12 cellular contexts compared by ENCODE assay signal in the genomic region with DNA sequence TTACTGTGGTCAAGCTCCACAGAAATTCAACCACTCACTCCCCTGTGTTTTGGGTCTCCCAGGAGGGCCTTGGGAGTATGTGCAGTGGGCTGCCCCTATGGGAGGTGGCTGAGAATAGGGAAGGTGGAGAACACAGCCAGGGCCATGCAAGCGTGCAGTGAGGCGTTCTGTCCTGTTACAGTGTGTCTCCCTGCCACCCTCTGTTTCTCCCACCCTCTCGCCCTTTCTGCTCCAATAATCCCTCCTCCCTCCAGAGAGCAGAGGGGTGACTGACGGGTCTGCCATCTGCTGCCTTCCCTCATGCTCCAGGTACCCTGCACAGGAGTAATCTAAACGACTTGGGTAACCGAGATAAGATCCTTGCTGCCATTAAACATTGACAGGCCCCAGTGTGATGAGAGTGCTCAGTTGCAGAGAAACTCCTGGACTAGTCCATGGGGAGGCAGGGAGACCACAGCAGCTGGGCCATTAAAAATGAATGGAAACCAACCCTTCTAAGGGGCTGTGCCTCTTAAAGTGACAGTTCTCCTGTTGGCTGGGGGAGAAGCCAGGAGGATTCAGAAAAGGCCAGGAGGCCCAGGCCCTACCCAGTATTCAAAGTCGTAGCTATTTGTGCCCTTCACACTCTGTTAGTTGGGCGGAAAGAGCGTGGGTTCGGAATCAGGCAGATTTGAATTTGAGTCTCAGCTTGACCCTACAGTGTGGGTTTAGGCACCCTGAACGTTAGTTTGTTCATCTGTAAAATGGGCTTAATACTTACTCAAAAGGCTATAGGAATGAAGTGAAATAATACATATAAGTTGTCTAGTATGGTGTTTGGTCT. TPM values are rescaled to one million over a fixed set of nuclear protein-coding genes. Genes with fewer than 3 reads are reported as not detected.
DNase-seq lines count a peak whose midpoint lies in the region; ATAC-seq, FAIRE-seq and TF ChIP-seq lines count a peak whose summit lies in the region.
"Had no signal": no experiment of that assay in that cellular context is flagged by ENCODE, and none has a peak within 500 bp of the region (broad histone marks: within the 10 kb centered on the region; RNA-seq: fewer than 3 reads in every experiment).

No MANE protein-coding gene starts in this region.

- peak; percentile 24 for ATAC-seq in HG03159 (IDR thresholded peaks at IDR 0.05; ENCODE audit: unreplicated experiment)
- no peak for ATAC-seq in central memory CD8-positive, alpha-beta T cell (replicated peaks; ENCODE audit: extremely low read depth, poor library complexity, severe bottlenecking)
- ATAC-seq in pancreas, result peak; percentile 44 to 71 (median 54)
- ATAC-seq: activated T-cell treated with anti-CD3 and anti-CD28 coated beads, Interleukin-2, amount 50 U/mL, for 4 hours had no signal

- no peak for FAIRE-seq in pancreas (lab: Jason Lieb, UNC)
- FAIRE-seq: G401.6, H1, keratinocyte had no signal

- DNase-seq in DMS 273 treated with DMSO at 0.1 percent for 48 hours (lab: John Stamatoyannopoulos, UW) (peak; percentile 86), pancreas (peak in 5 of 6 donors; percentile 52 to 82 (median 65)), HEK293T (ENCODE audit: extremely low spot score) (no peak), GM10248 (ENCODE audit: extremely low spot score) (no peak), NCI-H2196 (lab: John Stamatoyannopoulos, UW; ENCODE audit: unreplicated experiment) (no peak)
- no peak for DNase-seq in central memory CD8-positive, alpha-beta T cell (ENCODE audit: low spot score in 2 of 2)
- DNase-seq in activated naive CD4-positive, alpha-beta T cell (lab: John Stamatoyannopoulos, UW), result no peak
- DNase-seq: activated T-cell treated with anti-CD3 and anti-CD28 coated beads, Interleukin-2, amount 50 U/mL, for 4 hours had no signal

- no peak overlapping the region for H3K4me3 ChIP-seq in pancreas

- WGBS in pancreas, 2 donors, result 37 to 44% methylated on average over 11 of the region's 11 CpGs

- H3K4me1 Mint-ChIP-seq in central memory CD8-positive, alpha-beta T cell, result peaks cover 36% of the 10 kb centered on the region

- TF ChIP-seq CTCF in pancreas (IDR thresholded peaks at IDR 0.05) (no peak), GM10248 (IDR thresholded peaks at IDR 0.05; ENCODE audit: control extremely low read depth, extremely low read depth, low read depth, missing control alignments) (no peak)

- peaks cover 17% of the 10 kb centered on the region for H3K36me3 Mint-ChIP-seq in central memory CD8-positive, alpha-beta T cell (ENCODE audit: insufficient read depth)

- POLR2A ChIA-PET in HEK293T (lab: Yijun Ruan, JAX), result interaction anchor here (0.9 kb wide), 1 partner anchor 44 kb away, joined by 4 read pairs; no protein-coding TSS in a partner anchor
- POLR2A ChIA-PET in GM10248 (lab: Yijun Ruan, JAX), result interaction anchor here (14.5 kb wide), 1 partner anchor 26 kb away, joined by 215 read pairs; the partner anchor contains the start of gene BTG2

- CTCF ChIA-PET in HEK293T (lab: Yijun Ruan, JAX), result interaction anchor here (0.9 kb wide), 1 partner anchor 60 kb away, joined by 3 read pairs; no protein-coding TSS in a partner anchor
- CTCF ChIA-PET in GM10248 (lab: Yijun Ruan, JAX), result interaction anchor here (0.8 to 23.0 kb wide), 10 partner anchors 6 to 205 kb away, joined by 3 to 291 read pairs (median 8); no protein-coding TSS in a partner anchor

- peak overlapping the region; percentile 10 for H3K27ac Mint-ChIP-seq in central memory CD8-positive, alpha-beta T cell (ENCODE audit: low read depth)

- intact Hi-C loops in pancreas (cut with DNase I), result no loop called here

- H3K9me3 Mint-ChIP-seq in central memory CD8-positive, alpha-beta T cell, result no peaks in the 10 kb centered on the region
- H3K9me3 Mint-ChIP-seq: activated T-cell treated with anti-CD3 and anti-CD28 coated beads, Interleukin-2, amount 50 U/mL, for 4 hours had no signal

- H3K9me3 ChIP-seq in pancreas, result no peaks in the 10 kb centered on the region

- no peaks in the 10 kb centered on the region for H3K27me3 ChIP-seq in pancreas

- peaks cover 39 to 71% (median 44%) of the 10 kb centered on the region in 3 donors for H3K4me1 ChIP-seq in pancreas

- H3K27me3 Mint-ChIP-seq in central memory CD8-positive, alpha-beta T cell, result no peaks in the 10 kb centered on the region

- peak overlapping the region; percentile 57 to 82 (median 71) for H3K27ac ChIP-seq in pancreas

- H3K36me3 ChIP-seq in pancreas, result no peaks in the 10 kb centered on the region

- no peak overlapping the region for H3K4me3 Mint-ChIP-seq in central memory CD8-positive, alpha-beta T cell
- H3K4me3 Mint-ChIP-seq: activated T-cell treated with anti-CD3 and anti-CD28 coated beads, Interleukin-2, amount 50 U/mL, for 4 hours had no signal

TF ChIP-seq in HEK293T, 16 proteins besides CTCF, POLR2A, EP300 and RAD21:
- TF ChIP-seq LEF1 (IDR thresholded peaks at IDR 0.05; ENCODE audit: borderline replicate concordance) (no peak), HDGF (IDR thresholded peaks at IDR 0.05; ENCODE audit: borderline replicate concordance) (no peak), L3MBTL2 (conservative IDR thresholded peaks at IDR 0.05) (no peak), SUZ12 (IDR thresholded peaks at IDR 0.05) (no peak)

RNA-seq across cellular contexts. Expression of gene BTG2, which starts 22.4 kb away (rescaled TPM):
- 100 to 1,000 TPM in 5 of 6 donors, 10 to 100 TPM in 1; 83.1 to 452 (median 192) TPM for total RNA-seq in pancreas
- 100 to 1,000 TPM; 143 to 197 TPM for polyA plus RNA-seq in pancreas

RNA-seq across cellular contexts. Expression of gene CHIT1, which starts 53.5 kb away (rescaled TPM):
- total RNA-seq in pancreas, result under 1 TPM; 0.05 to 0.38 (median 0.18) TPM
- polyA plus RNA-seq in pancreas, result under 1 TPM; 0.23 to 0.28 TPM
- total RNA-seq: H1 had no signal
- polyA plus RNA-seq: H1, keratinocyte had no signal

Comparison
In these comparisons a context has a peak if more than half of its experiments do, and no peak if none do; other contexts are left out.
1. DNase-seq: peak in DMS 273 treated with DMSO at 0.1 percent for 48 hours (single experiment) and pancreas (5 of 6); none in central memory CD8-positive, alpha-beta T cell (0 of 2), HEK293T (single experiment), GM10248 (single experiment), activated naive CD4-positive, alpha-beta T cell (0 of 4) and NCI-H2196 (single experiment).